In genomic region chr9:26955921-26956886, GRCh38 we compare ENCODE assay signal across 8 cellular contexts. TPM values are rescaled to one million over a fixed set of nuclear protein-coding genes. Genes with fewer than 3 reads are reported as not detected.
DNase-seq lines count a peak whose midpoint lies in the region; ATAC-seq, FAIRE-seq and TF ChIP-seq lines count a peak whose summit lies in the region.

TSS of gene IFT74 (plus strand) at chr9:26956412. CDS start at chr9:26961968, 5,556 bp downstream.

- ATAC-seq in HG02798 (IDR thresholded peaks at IDR 0.05; ENCODE audit: poor library complexity, unreplicated experiment) (peak; percentile 100), T-helper 17 cell (peak; percentile 100), upper lobe of left lung (ENCODE audit: low FRiP score in 2 of 2) (peak; percentile 99 to 100)

- H3K4me3 ChIP-seq in left ventricle myocardium inferior (peak within 1 kb of the TSS; percentile 72), upper lobe of left lung (peak within 1 kb of the TSS; percentile 48 to 62 (median 52))

- H3K36me3 ChIP-seq in left ventricle myocardium inferior, result no peaks in the 10 kb centered on the region
- H3K36me3 ChIP-seq in upper lobe of left lung, result no peaks in the 10 kb centered on the region

- H3K4me1 ChIP-seq in left ventricle myocardium inferior (peaks cover 26% of the 10 kb centered on the region), upper lobe of left lung (peaks cover 0 to 13% (median 9%) of the 10 kb centered on the region in 4 donors)

- H3K27me3 ChIP-seq in left ventricle myocardium inferior (ENCODE audit: low read depth) (no peaks in the 10 kb centered on the region), upper lobe of left lung (no peaks in the 10 kb centered on the region)

- H3K27ac Mint-ChIP-seq in T-helper 17 cell, result peak within 1 kb of the TSS; percentile 96

- peak; percentile 71 for TF ChIP-seq POLR2A in GM12891 (IDR thresholded peaks at IDR 0.05; ENCODE audit: low read depth, low read length)
- peak in 3 of 4 donors; percentile 64 to 81 (median 71) for TF ChIP-seq POLR2A in upper lobe of left lung (IDR thresholded peaks at IDR 0.05)

- no peaks in the 10 kb centered on the region for H3K27me3 Mint-ChIP-seq in T-helper 17 cell

- DNase-seq in GM12891 (ENCODE audit: insufficient read length, low spot score) (peak; percentile 81), NCI-H1436 treated with DMSO at 0.1 percent for 48 hours (lab: John Stamatoyannopoulos, UW) (peak; percentile 86), T-helper 17 cell (peak; percentile 84 to 92 (median 87)), left ventricle myocardium inferior (peak; percentile 98), posterior vena cava (ENCODE audit: low spot score) (peak; percentile 99), upper lobe of left lung (peak; percentile 99)

- H3K4me1 Mint-ChIP-seq in T-helper 17 cell, result peaks cover 19% of the 10 kb centered on the region

- peak; percentile 94 for FAIRE-seq in GM12891 (lab: Jason Lieb, UNC)

- intact Hi-C loops in left ventricle myocardium inferior (cut with micrococcal nuclease) (no loop called here), posterior vena cava (cut with DNase I) (no loop called here)

- TF ChIP-seq EP300 in upper lobe of left lung (IDR thresholded peaks at IDR 0.05), result peak in 1 of 4 donors; percentile 22

- H3K9me3 ChIP-seq in T-helper 17 cell (ENCODE audit: control insufficient read depth, low read length, poor library complexity, severe bottlenecking) (no peaks in the 10 kb centered on the region), left ventricle myocardium inferior (replicated peaks) (no peaks in the 10 kb centered on the region), upper lobe of left lung (no peaks in the 10 kb centered on the region)

- 1 to 2% methylated on average over 28 to 53 of the region's 53 CpGs for whole genome bisulfite sequencing in upper lobe of left lung, 2 donors

- H3K4me3 Mint-ChIP-seq in T-helper 17 cell, result peak within 1 kb of the TSS; percentile 88

- no peak for TF ChIP-seq CTCF in left ventricle myocardium inferior (IDR thresholded peaks at IDR 0.05; ENCODE audit: borderline replicate concordance)
- no peak for TF ChIP-seq CTCF in upper lobe of left lung (IDR thresholded peaks at IDR 0.05)

- H3K27ac ChIP-seq in angular gyrus (ENCODE audit: low read depth, low read length), result peak within 1 kb of the TSS; percentile 91
- peak within 1 kb of the TSS; percentile 87 for H3K27ac ChIP-seq in left ventricle myocardium inferior (replicated peaks)
- H3K27ac ChIP-seq in upper lobe of left lung, result peak within 1 kb of the TSS; percentile 79 to 88 (median 84)

- no peaks in the 10 kb centered on the region for H3K36me3 Mint-ChIP-seq in T-helper 17 cell (ENCODE audit: low read depth)

TF ChIP-seq in GM12891, 5 proteins besides CTCF, POLR2A, EP300 and RAD21:
- TF ChIP-seq POLR2AphosphoS5 (IDR thresholded peaks at IDR 0.05; ENCODE audit: low read depth, low read length) (peak; percentile 64; the same call in 1 of the 2 replicates), SPI1 (IDR thresholded peaks at IDR 0.05; ENCODE audit: low read depth, low read length) (no peak), PAX5 (IDR thresholded peaks at IDR 0.05; ENCODE audit: insufficient read depth, low read length, severe bottlenecking) (peak; percentile 94), TAF1 (IDR thresholded peaks at IDR 0.05; ENCODE audit: low read depth, low read length) (peak; percentile 62; the same call in 1 of the 2 replicates), POU2F2 (IDR thresholded peaks at IDR 0.05; ENCODE audit: low read depth, low read length) (no peak)

RNA-seq across cellular contexts. Expression of gene IFT74, which starts in this region (rescaled TPM):
- 9.2 TPM for polyA plus RNA-seq in GM12891 (2012; ENCODE audit: low read depth, missing spikeins)
- total RNA-seq in T-helper 17 cell, result 1 to 10 TPM; 4.7 to 8.9 TPM
- total RNA-seq in left ventricle myocardium inferior, result 10.1 TPM
- total RNA-seq in posterior vena cava, result 10 to 100 TPM; 11.0 to 12.4 TPM
- 10 to 100 TPM in 4 of 6 donors, 1 to 10 TPM in 2; 7.3 to 33.5 (median 10.8) TPM for total RNA-seq in upper lobe of left lung

Comparison
In these comparisons a context has a peak if more than half of its experiments do, and no peak if none do; other contexts are left out.
1. Peak in every context shown above with its lines: DNase-seq, ATAC-seq, H3K4me3 ChIP-seq and H3K27ac ChIP-seq.